ENCODE assay signal across 8 cellular contexts in genomic region chr5:112419596-112420110, GRCh38. TPM values are rescaled to one million over a fixed set of nuclear protein-coding genes. Genes with fewer than 3 reads are reported as not detected.
DNase-seq lines count a peak whose midpoint lies in the region; ATAC-seq and TF ChIP-seq lines count a peak whose summit lies in the region.

No MANE protein-coding gene starts in this region.

- H3K27me3 Mint-ChIP-seq in activated T-helper 17 cell treated with anti-CD3 and anti-CD28 coated beads, Interleukin-2, amount 50 U/mL, for 72 hours, result peaks cover 39% of the 10 kb centered on the region

- H3F3A ChIP-seq in GM23248 (ENCODE audit: insufficient read depth), result peaks cover 13% of the 10 kb centered on the region; the same call in 1 of the 2 replicates

- H3K27ac Mint-ChIP-seq in activated T-helper 17 cell treated with anti-CD3 and anti-CD28 coated beads, Interleukin-2, amount 50 U/mL, for 72 hours, result no peak overlapping the region

- TF ChIP-seq EP300 in Ishikawa (IDR thresholded peaks at IDR 0.05; ENCODE audit: borderline replicate concordance), result no peak

- H3K4me1 Mint-ChIP-seq in activated T-helper 17 cell treated with anti-CD3 and anti-CD28 coated beads, Interleukin-2, amount 50 U/mL, for 72 hours, result peaks cover 7% of the 10 kb centered on the region

- peaks cover 6% of the 10 kb centered on the region for H3K9me3 Mint-ChIP-seq in activated T-helper 17 cell treated with anti-CD3 and anti-CD28 coated beads, Interleukin-2, amount 50 U/mL, for 72 hours

- H3K27ac ChIP-seq in GM23248, result no peak overlapping the region

- no peaks in the 10 kb centered on the region for H3K79me2 ChIP-seq in GM23248 (ENCODE audit: insufficient read depth)

- no peaks in the 10 kb centered on the region for H3K36me3 ChIP-seq in GM23248 (ENCODE audit: low read depth)

- peaks cover 56% of the 10 kb centered on the region for H3K27me3 ChIP-seq in GM23248 (replicated peaks; ENCODE audit: insufficient read depth)

- 2 to 3% methylated on average over 19 to 52 of the region's 57 CpGs for WGBS in GM23248 (ENCODE audit: low coverage in 1 of 2, low lambda C conversion rate in 2 of 2, missing lambda C conversion rate in 2 of 2), 2 experiments

- H3K4me3 Mint-ChIP-seq in activated T-helper 17 cell treated with anti-CD3 and anti-CD28 coated beads, Interleukin-2, amount 50 U/mL, for 72 hours, result peak overlapping the region; percentile 83

- no peaks in the 10 kb centered on the region for H4K20me1 ChIP-seq in GM23248 (ENCODE audit: insufficient read depth)

- peak; percentile 6 for DNase-seq in activated CD4-positive, alpha-beta T cell treated with anti-CD3 and anti-CD28 coated beads for 48 hours
- no peak for DNase-seq in activated CD4-positive, alpha-beta T cell treated with anti-CD3 and anti-CD28 coated beads, Interleukin-2, amount 50 U/mL, for 1 hour
- DNase-seq in GM23248 (peak; percentile 38), cardiac septum (ENCODE audit: low spot score) (peak; percentile 81), posterior cingulate gyrus (peak in 9 of 10 donors; percentile 11 to 84 (median 28))
- DNase-seq in NK-92 treated with Interleukin-12 subunit alpha and Interleukin-12 subunit beta, amount 100 ng/mL, for 24 hours (lab: John Stamatoyannopoulos, UW), result no peak

- peak; percentile 25 for ATAC-seq in activated T-helper 17 cell treated with anti-CD3 and anti-CD28 coated beads, Interleukin-2, amount 50 U/mL, for 72 hours (replicated peaks)

- no peak for TF ChIP-seq RAD21 in Ishikawa (IDR thresholded peaks at IDR 0.05; ENCODE audit: low read depth)

- no peaks in the 10 kb centered on the region for H3K9me2 ChIP-seq in GM23248 (ENCODE audit: insufficient read depth)

- no peak overlapping the region for H3K9ac ChIP-seq in GM23248

- no peaks in the 10 kb centered on the region for H3K9me3 ChIP-seq in GM23248 (ENCODE audit: low read depth)

- intact Hi-C loops in cardiac septum (cut with DNase I) (loop anchor here (1.0 to 10.0 kb wide), 6 partner anchors 81 to 907 kb away; partner anchors contain the start of genes NREP and STARD4), posterior cingulate gyrus (cut with DNase I) (loop anchor here (1.0 to 2.0 kb wide), 2 partner anchors 209 to 245 kb away; no protein-coding TSS in a partner anchor)

- peaks cover 11% of the 10 kb centered on the region for H3K4me1 ChIP-seq in GM23248 (ENCODE audit: insufficient read depth)

- no peaks in the 10 kb centered on the region for H3K36me3 Mint-ChIP-seq in activated T-helper 17 cell treated with anti-CD3 and anti-CD28 coated beads, Interleukin-2, amount 50 U/mL, for 72 hours (ENCODE audit: low read depth)

- H3K4me2 ChIP-seq in GM23248 (ENCODE audit: unreplicated experiment), result peak overlapping the region; percentile 76

- H3K4me3 ChIP-seq in GM23248, result peak overlapping the region; percentile 70

- peak overlapping the region; percentile 77 for H2AFZ ChIP-seq in GM23248

- in situ Hi-C loops in GM23248 (cut with MboI), result no loop called here

TF ChIP-seq in Ishikawa, 13 proteins besides CTCF, POLR2A, EP300 and RAD21:
- TF ChIP-seq USF1 (IDR thresholded peaks at IDR 0.05) (no peak), TCF12 (IDR thresholded peaks at IDR 0.05; ENCODE audit: low read depth) (no peak), CEBPB (IDR thresholded peaks at IDR 0.05) (no peak), FOXM1 (IDR thresholded peaks at IDR 0.05; ENCODE audit: borderline replicate concordance, low read depth) (no peak), TEAD4 (IDR thresholded peaks at IDR 0.05) (no peak), TAF1 (IDR thresholded peaks at IDR 0.05; ENCODE audit: low read depth) (0 out of 2 replicates have a peak, but pooled peaks have one; percentile 43), ZBTB7A (IDR thresholded peaks at IDR 0.05; ENCODE audit: low read depth) (peak; percentile 13; the same call in 1 of the 2 replicates), CREB1 (IDR thresholded peaks at IDR 0.05; ENCODE audit: low read depth) (no peak), REST (IDR thresholded peaks at IDR 0.05; ENCODE audit: low read depth) (no peak), YY1 (IDR thresholded peaks at IDR 0.05; ENCODE audit: low read depth) (no peak), NFIC (IDR thresholded peaks at IDR 0.05) (peak; percentile 9; the same call in 1 of the 2 replicates)
- TF ChIP-seq, protein P1, sequence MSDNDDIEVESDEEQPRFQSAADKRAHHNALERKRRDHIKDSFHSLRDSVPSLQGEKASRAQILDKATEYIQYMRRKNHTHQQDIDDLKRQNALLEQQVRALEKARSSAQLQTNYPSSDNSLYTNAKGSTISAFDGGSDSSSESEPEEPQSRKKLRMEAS (IDR thresholded peaks at IDR 0.05), result no peak; the same call in 1 of the 2 replicates

RNA-seq across cellular contexts. Expression of gene EPB41L4A, which starts 0.6 kb away (rescaled TPM):
- 0.11 and 1.8 TPM in 2 replicates for total RNA-seq in GM23248 (2014; rRNA removed; shearing (Covaris generic))
- polyA plus RNA-seq in GM23248 (2016; fragmentation: Nextera tagmentation; extraction: Ambion mirVana), result 0.42 and 0.76 TPM in 2 replicates
- total RNA-seq in activated T-helper 17 cell treated with anti-CD3 and anti-CD28 coated beads, Interleukin-2, amount 50 U/mL, for 72 hours, result under 1 TPM; 0.30 to 0.85 TPM
- 18.0 TPM for total RNA-seq in cardiac septum

Comparison
In these comparisons a context has a peak if more than half of its experiments do, and no peak if none do; other contexts are left out.
1. DNase-seq: peak in activated CD4-positive, alpha-beta T cell treated with anti-CD3 and anti-CD28 coated beads for 48 hours (single experiment), GM23248 (single experiment), cardiac septum (single experiment) and posterior cingulate gyrus (9 of 10); none in activated CD4-positive, alpha-beta T cell treated with anti-CD3 and anti-CD28 coated beads, Interleukin-2, amount 50 U/mL, for 1 hour (single experiment) and NK-92 treated with Interleukin-12 subunit alpha and Interleukin-12 subunit beta, amount 100 ng/mL, for 24 hours (single experiment).